ENCODE assay signal across 8 cellular contexts in the genomic region with DNA sequence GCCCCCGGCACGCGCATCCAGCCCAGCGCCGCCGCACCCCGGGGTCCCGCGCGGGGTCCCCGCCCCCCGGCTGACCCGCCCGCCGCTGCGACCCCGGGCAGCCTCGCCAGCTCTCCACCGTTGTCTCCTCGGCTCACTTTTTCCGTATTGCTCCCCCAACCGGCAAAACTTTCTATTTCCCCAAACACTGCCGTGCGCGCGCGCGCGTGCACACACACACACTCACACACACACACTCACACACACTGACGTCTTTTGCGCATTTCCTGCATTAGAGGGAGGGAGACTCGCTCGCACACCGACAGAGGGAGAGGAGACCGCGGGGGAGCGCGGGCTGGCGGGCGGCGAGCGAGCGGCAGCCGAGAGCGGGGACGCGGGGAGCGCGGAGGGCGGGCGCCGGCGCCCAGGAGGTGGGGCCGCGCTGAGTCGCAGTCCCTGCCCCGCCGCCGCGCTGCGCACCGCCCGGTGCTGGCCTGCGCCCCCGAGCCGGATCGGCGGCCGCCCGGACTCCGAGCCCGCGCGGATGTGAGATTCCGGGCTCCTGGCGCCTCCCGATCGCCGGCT. TPM values are rescaled to one million over a fixed set of nuclear protein-coding genes. Genes with fewer than 3 reads are reported as not detected.
DNase-seq lines count a peak whose midpoint lies in the region; ATAC-seq and TF ChIP-seq lines count a peak whose summit lies in the region.

No MANE protein-coding gene starts in this region.

- peak; percentile 73 to 88 for ATAC-seq in activated naive CD4-positive, alpha-beta T cell treated with anti-CD3 and anti-CD28 coated beads, Interleukin-2, amount 50 U/mL, for 72 hours

- H3K9me3 ChIP-seq in HAP-1 (no peaks in the 10 kb centered on the region), MG63 (no peaks in the 10 kb centered on the region), SK-N-SH (no peaks in the 10 kb centered on the region), osteoblast (ENCODE audit: low read depth, low read length) (no peaks in the 10 kb centered on the region), testis (no peaks in the 10 kb centered on the region)

- DNase-seq in GM06990 (ENCODE audit: extremely low read depth, insufficient read length) (peak; percentile 93), HAP-1 (ENCODE audit: low spot score in 2 of 2) (peak; percentile 83 to 93), MG63 (peak; percentile 92), SK-N-SH (peak; percentile 96), glomerular visceral epithelial cell (ENCODE audit: extremely low spot score) (peak; percentile 91), osteoblast (ENCODE audit: insufficient read length, low spot score, missing footprints) (peak; percentile 98), testis (peak; percentile 96)
- peak; percentile 83 to 89 for DNase-seq in activated naive CD4-positive, alpha-beta T cell treated with anti-CD3 and anti-CD28 coated beads, Interleukin-2, amount 50 U/mL, for 72 hours (ENCODE audit: low spot score in 2 of 2)

- intact Hi-C loops in testis (cut with DNase I; ENCODE audit: low total_unique reads) = no loop called here

- H3K4me1 ChIP-seq in HAP-1 = peaks cover 9% of the 10 kb centered on the region
- peaks cover 0 to 30% of the 10 kb centered on the region in 2 experiments; a peak in 2 of 4 replicates for H3K4me1 ChIP-seq in SK-N-SH (ENCODE audit: control insufficient read depth in 1 of 2, insufficient read depth in 2 of 2, low read depth in 1 of 2, low read length in 1 of 2)
- H3K4me1 ChIP-seq in osteoblast (ENCODE audit: insufficient read depth, low read length) = peaks cover 14% of the 10 kb centered on the region
- H3K4me1 ChIP-seq in testis = peaks cover 18% of the 10 kb centered on the region

- no peaks in the 10 kb centered on the region for H3K9me3 Mint-ChIP-seq in activated naive CD4-positive, alpha-beta T cell treated with anti-CD3 and anti-CD28 coated beads, Interleukin-2, amount 50 U/mL, for 72 hours

- peak overlapping the region; percentile 81 for H3K9ac ChIP-seq in SK-N-SH

- H3K4me2 ChIP-seq in SK-N-SH (peak overlapping the region; percentile 95), osteoblast (ENCODE audit: insufficient read depth, low read length) (peak overlapping the region; percentile 98)

- H3K27ac Mint-ChIP-seq in activated naive CD4-positive, alpha-beta T cell treated with anti-CD3 and anti-CD28 coated beads, Interleukin-2, amount 50 U/mL, for 72 hours = peak overlapping the region; percentile 93 to 97

- H3K4me3 ChIP-seq in GM06990 (replicated peaks; ENCODE audit: low read depth, low read length) (peak overlapping the region; percentile 84), HAP-1 (peak overlapping the region; percentile 59), MG63 (peak overlapping the region; percentile 79), SK-N-SH (ENCODE audit: low read depth in 2 of 2, low read length in 1 of 2) (peak overlapping the region; percentile 87 to 88), osteoblast (ENCODE audit: insufficient read depth, low read length) (peak overlapping the region; percentile 88), testis (peak overlapping the region; percentile 81 to 82)

- H3K36me3 Mint-ChIP-seq in activated naive CD4-positive, alpha-beta T cell treated with anti-CD3 and anti-CD28 coated beads, Interleukin-2, amount 50 U/mL, for 72 hours = peaks cover 7 to 20% of the 10 kb centered on the region in 2 donors

- H3K79me2 ChIP-seq in SK-N-SH (ENCODE audit: insufficient read depth) (peaks cover 37% of the 10 kb centered on the region), osteoblast (ENCODE audit: insufficient read depth, low read length) (peaks cover 28% of the 10 kb centered on the region)

- no peaks in the 10 kb centered on the region for H3K36me3 ChIP-seq in GM06990 (ENCODE audit: control insufficient read depth, insufficient read depth, low read length)
- no peaks in the 10 kb centered on the region for H3K36me3 ChIP-seq in HAP-1 (replicated peaks)
- H3K36me3 ChIP-seq in MG63 = no peaks in the 10 kb centered on the region; the same call in none of the 2 replicates
- no peaks in the 10 kb centered on the region for H3K36me3 ChIP-seq in SK-N-SH (replicated peaks in 1 of 2; ENCODE audit: control insufficient read depth in 1 of 2, insufficient read depth in 2 of 2, low read length in 1 of 2)
- no peaks in the 10 kb centered on the region for H3K36me3 ChIP-seq in osteoblast (ENCODE audit: insufficient read depth, low read length)
- H3K36me3 ChIP-seq in testis (ENCODE audit: low read depth, missing control alignments) = no peaks in the 10 kb centered on the region

- H2AFZ ChIP-seq in SK-N-SH (ENCODE audit: low read depth) = peak overlapping the region; percentile 96
- peak overlapping the region; percentile 93 for H2AFZ ChIP-seq in osteoblast (ENCODE audit: low read length)

- TF ChIP-seq CTCF in GM06990 (IDR thresholded peaks at IDR 0.05; ENCODE audit: insufficient read depth, low read length, poor library complexity, severe bottlenecking) (peak; percentile 32), SK-N-SH (IDR thresholded peaks at IDR 0.05) (peak; percentile 55), osteoblast (IDR thresholded peaks at IDR 0.05; ENCODE audit: extremely low read depth, low read depth, low read length) (peak; percentile 32), testis (IDR thresholded peaks at IDR 0.05) (peak in 2 of 3 experiments; percentile 31 to 41)

- no peaks in the 10 kb centered on the region for H3K9me2 ChIP-seq in SK-N-SH

- no peaks in the 10 kb centered on the region for H3F3A ChIP-seq in SK-N-SH (replicated peaks; ENCODE audit: insufficient read depth)

- CTCF ChIA-PET in SK-N-SH (lab: Yijun Ruan, JAX) = interaction anchor here (0.6 to 4.9 kb wide), 37 partner anchors 11 to 298 kb away, joined by 3 to 45 read pairs (median 5); a partner anchor contains a TSS

- in situ Hi-C loops in HAP-1 (cut with MboI; ENCODE audit: low sequenced_read_pairs) = no loop called here

- peak; percentile 39 to 51; a peak in 3 of 4 replicates for TF ChIP-seq EP300 in SK-N-SH (IDR thresholded peaks at IDR 0.05; ENCODE audit: borderline replicate concordance in 1 of 2, low read depth in 1 of 2, low read length in 1 of 2)

- WGBS in SK-N-SH (ENCODE audit: low lambda C conversion rate) = under 1% methylated on average over 26 of the region's 79 CpGs
- WGBS in testis, 2 donors = 0 to 1% methylated on average over 1 to 79 of the region's 79 CpGs

- POLR2A ChIA-PET in SK-N-SH (lab: Yijun Ruan, JAX) = interaction anchor here (0.6 to 1.1 kb wide), 7 partner anchors 12 to 277 kb away, joined by 3 to 4 read pairs (median 3); no protein-coding TSS in a partner anchor

- TF ChIP-seq RAD21 in SK-N-SH (IDR thresholded peaks at IDR 0.05; ENCODE audit: low read length) = peak; percentile 57

- TF ChIP-seq POLR2A in testis (IDR thresholded peaks at IDR 0.05) = peak; percentile 74

- H3K27me3 ChIP-seq in GM06990 (replicated peaks; ENCODE audit: control insufficient read depth, insufficient read depth, low read length) (no peaks in the 10 kb centered on the region; the same call in 1 of the 2 replicates), HAP-1 (ENCODE audit: low read depth) (no peaks in the 10 kb centered on the region), MG63 (no peaks in the 10 kb centered on the region), SK-N-SH (ENCODE audit: insufficient read depth) (no peaks in the 10 kb centered on the region), osteoblast (ENCODE audit: insufficient read depth, low read length) (no peaks in the 10 kb centered on the region), testis (no peaks in the 10 kb centered on the region)

- H4K20me1 ChIP-seq in SK-N-SH (ENCODE audit: insufficient read depth) (no peaks in the 10 kb centered on the region), osteoblast (ENCODE audit: insufficient read depth, low read length) (peaks cover 22% of the 10 kb centered on the region)

- H3K27ac ChIP-seq in SK-N-SH (ENCODE audit: low read depth in 2 of 2, low read length in 1 of 2) (peak overlapping the region; percentile 81 to 88), osteoblast (ENCODE audit: low read depth, low read length) (peak overlapping the region; percentile 73), testis (peak overlapping the region; percentile 89 to 98)

TF ChIP-seq in SK-N-SH, 30 proteins besides CTCF, POLR2A, EP300 and RAD21 (continues in another document):
- peak; percentile 84; the same call in 1 of the 2 replicates for TF ChIP-seq FOXJ3 (CRISPR knock-in tag; IDR thresholded peaks at IDR 0.05)
- no peak; the same call in 1 of the 2 replicates for TF ChIP-seq YY1 (IDR thresholded peaks at IDR 0.05; ENCODE audit: low read depth)
- TF ChIP-seq, protein P1, sequence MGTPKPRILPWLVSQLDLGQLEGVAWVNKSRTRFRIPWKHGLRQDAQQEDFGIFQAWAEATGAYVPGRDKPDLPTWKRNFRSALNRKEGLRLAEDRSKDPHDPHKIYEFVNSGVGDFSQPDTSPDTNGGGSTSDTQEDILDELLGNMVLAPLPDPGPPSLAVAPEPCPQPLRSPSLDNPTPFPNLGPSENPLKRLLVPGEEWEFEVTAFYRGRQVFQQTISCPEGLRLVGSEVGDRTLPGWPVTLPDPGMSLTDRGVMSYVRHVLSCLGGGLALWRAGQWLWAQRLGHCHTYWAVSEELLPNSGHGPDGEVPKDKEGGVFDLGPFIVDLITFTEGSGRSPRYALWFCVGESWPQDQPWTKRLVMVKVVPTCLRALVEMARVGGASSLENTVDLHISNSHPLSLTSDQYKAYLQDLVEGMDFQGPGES (IDR thresholded peaks at IDR 0.05; ENCODE audit: low read depth, low read length) = no peak
- no peak; the same call in 1 of the 2 replicates for TF ChIP-seq GATA2 (CRISPR knock-in tag; IDR thresholded peaks at IDR 0.05)
- TF ChIP-seq GABPA (IDR thresholded peaks at IDR 0.05; ENCODE audit: low read depth) = peak; percentile 68

RNA-seq across cellular contexts. Expression of a gene that starts 0.5 kb away (rescaled TPM):
- 7.9 and 16.9 TPM in 2 replicates for total RNA-seq in MG63 (2014; rRNA removed; shearing (Covaris generic); ENCODE audit: low replicate concordance)
- polyA plus RNA-seq in SK-N-SH (2012; rRNA removed) (16.3 and 20.4 TPM in 2 replicates), testis (ENCODE audit: insufficient read depth, low read depth, low replicate concordance) (27.4 TPM)
- polyA plus RNA-seq in SK-N-SH (2012; cell fraction: cytosol; rRNA removed) = 16.0 and 19.1 TPM in 2 replicates
- 11.9 and 20.1 TPM in 2 replicates for polyA plus RNA-seq in SK-N-SH (2012; cell fraction: nucleus; rRNA removed)
- total RNA-seq in activated naive CD4-positive, alpha-beta T cell treated with anti-CD3 and anti-CD28 coated beads, Interleukin-2, amount 50 U/mL, for 72 hours = 10 to 100 TPM; 10.4 to 13.8 TPM
- total RNA-seq in osteoblast (13.6 and 22.1 TPM in 2 replicates), testis (10 to 100 TPM; 33.1 to 35.8 TPM)

RNA-seq across cellular contexts. Expression of a gene that starts 39.9 kb away (rescaled TPM):
- total RNA-seq in MG63 (2014; rRNA removed; shearing (Covaris generic); ENCODE audit: low replicate concordance) = 5.8 and 30.5 TPM in 2 replicates
- 3.2 and 3.3 TPM in 2 replicates for polyA plus RNA-seq in SK-N-SH (2012; rRNA removed)
- polyA plus RNA-seq in SK-N-SH (2012; cell fraction: cytosol; rRNA removed) = 5.3 and 5.6 TPM in 2 replicates
- 1.4 and 3.9 TPM in 2 replicates for polyA plus RNA-seq in SK-N-SH (2012; cell fraction: nucleus; rRNA removed)
- 10 to 100 TPM; 18.1 to 20.4 TPM for total RNA-seq in activated naive CD4-positive, alpha-beta T cell treated with anti-CD3 and anti-CD28 coated beads, Interleukin-2, amount 50 U/mL, for 72 hours
- total RNA-seq in osteoblast = 17.4 and 22.1 TPM in 2 replicates
- total RNA-seq in testis = 10 to 100 TPM; 27.8 to 29.7 TPM
- polyA plus RNA-seq in testis (ENCODE audit: insufficient read depth, low read depth, low replicate concordance) = 9.0 TPM

Comparison
In these comparisons a context has a peak if more than half of its experiments do, and no peak if none do; other contexts are left out.
1. Peak in every context shown above with its lines: DNase-seq, ATAC-seq, H3K4me3 ChIP-seq and H3K27ac ChIP-seq.